ENCODE assay signal across 14 cellular contexts in genomic region chr4:152606800-152607577, GRCh38.
DNase-seq lines count a peak whose midpoint lies in the region; ATAC-seq and TF ChIP-seq lines count a peak whose summit lies in the region.
"Had no signal": no experiment of that assay in that cellular context is flagged by ENCODE, and none has a peak within 500 bp of the region (broad histone marks: within the 10 kb centered on the region; RNA-seq: fewer than 3 reads in every experiment).

No MANE protein-coding gene starts in this region.

- ATAC-seq in activated CD4-positive, CD25-positive, alpha-beta regulatory T cell treated with anti-CD3 and anti-CD28 coated beads, Interleukin-2, amount 50 U/mL, for 24 hours, result peak; percentile 55 to 67
- peak; percentile 39 for ATAC-seq in activated T-helper 17 cell treated with anti-CD3 and anti-CD28 coated beads, Interleukin-2, amount 50 U/mL, for 72 hours (replicated peaks)
- ATAC-seq in GM21381 (IDR thresholded peaks at IDR 0.05; ENCODE audit: unreplicated experiment), result no peak
- ATAC-seq: upper lobe of right lung had no signal

- H3K27me3 ChIP-seq in hepatocyte (no peaks in the 10 kb centered on the region), smooth muscle cell (ENCODE audit: low read depth) (no peaks in the 10 kb centered on the region)
- H3K27me3 ChIP-seq: upper lobe of right lung had no signal

- H3K36me3 Mint-ChIP-seq in activated T-helper 17 cell treated with anti-CD3 and anti-CD28 coated beads, Interleukin-2, amount 50 U/mL, for 72 hours (ENCODE audit: low read depth), result no peaks in the 10 kb centered on the region

- TF ChIP-seq CTCF in hepatocyte (IDR thresholded peaks at IDR 0.05; ENCODE audit: poor library complexity) (no peak), smooth muscle cell (IDR thresholded peaks at IDR 0.05; ENCODE audit: borderline replicate concordance, insufficient read depth, poor library complexity, severe bottlenecking) (no peak)

- no peaks in the 10 kb centered on the region for H3K9me2 ChIP-seq in hepatocyte (replicated peaks; ENCODE audit: insufficient read depth)

- H4K20me1 ChIP-seq in hepatocyte (ENCODE audit: insufficient read depth, poor library complexity, severe bottlenecking) (no peaks in the 10 kb centered on the region), smooth muscle cell (ENCODE audit: low read depth) (no peaks in the 10 kb centered on the region)

- no peaks in the 10 kb centered on the region for H3K9me3 Mint-ChIP-seq in activated T-helper 17 cell treated with anti-CD3 and anti-CD28 coated beads, Interleukin-2, amount 50 U/mL, for 72 hours

- H3K36me3 ChIP-seq in hepatocyte (replicated peaks; ENCODE audit: insufficient read depth, low read depth) (no peaks in the 10 kb centered on the region), smooth muscle cell (ENCODE audit: low read depth) (no peaks in the 10 kb centered on the region)
- H3K36me3 ChIP-seq: upper lobe of right lung had no signal

- H3K4me1 ChIP-seq in hepatocyte (ENCODE audit: insufficient read depth) (peaks cover 22% of the 10 kb centered on the region), smooth muscle cell (ENCODE audit: low read depth) (peaks cover 26% of the 10 kb centered on the region)
- H3K4me1 ChIP-seq: Caco-2, upper lobe of right lung had no signal

- H3K4me3 Mint-ChIP-seq in activated T-helper 17 cell treated with anti-CD3 and anti-CD28 coated beads, Interleukin-2, amount 50 U/mL, for 72 hours, result no peak overlapping the region

- WGBS in hepatocyte (ENCODE audit: low lambda C conversion rate, missing lambda C conversion rate), result 38% methylated on average over 14 of the region's 14 CpGs
- WGBS in smooth muscle cell (ENCODE audit: low lambda C conversion rate), result 51% methylated on average over 14 of the region's 14 CpGs

- no peak overlapping the region for H3K4me3 ChIP-seq in hepatocyte
- no peak overlapping the region for H3K4me3 ChIP-seq in smooth muscle cell
- H3K4me3 ChIP-seq: upper lobe of right lung had no signal

- H3K9me3 ChIP-seq in hepatocyte (ENCODE audit: low read depth) (no peaks in the 10 kb centered on the region), smooth muscle cell (replicated peaks; ENCODE audit: low read depth) (no peaks in the 10 kb centered on the region)
- H3K9me3 ChIP-seq: Caco-2, upper lobe of right lung had no signal

- H3K4me2 ChIP-seq in hepatocyte (peak overlapping the region; percentile 20), smooth muscle cell (peak overlapping the region; percentile 18)

- peaks cover 20% of the 10 kb centered on the region for H3F3A ChIP-seq in smooth muscle cell (ENCODE audit: low read depth)

- H3K27me3 Mint-ChIP-seq in activated T-helper 17 cell treated with anti-CD3 and anti-CD28 coated beads, Interleukin-2, amount 50 U/mL, for 72 hours, result no peaks in the 10 kb centered on the region

- H3K27ac ChIP-seq in hepatocyte (peak overlapping the region; percentile 3), smooth muscle cell (ENCODE audit: low read depth) (peak overlapping the region; percentile 76)
- H3K27ac ChIP-seq: upper lobe of right lung had no signal

- no peaks in the 10 kb centered on the region for H3K4me1 Mint-ChIP-seq in activated T-helper 17 cell treated with anti-CD3 and anti-CD28 coated beads, Interleukin-2, amount 50 U/mL, for 72 hours

- H3K27ac Mint-ChIP-seq in activated T-helper 17 cell treated with anti-CD3 and anti-CD28 coated beads, Interleukin-2, amount 50 U/mL, for 72 hours, result peak overlapping the region; percentile 17

- H2AFZ ChIP-seq in hepatocyte (no peak overlapping the region), smooth muscle cell (ENCODE audit: low read depth) (no peak overlapping the region)

- H3K9ac ChIP-seq in smooth muscle cell (ENCODE audit: low read depth), result no peak overlapping the region

- no peak for DNase-seq in activated CD4-positive, CD25-positive, alpha-beta regulatory T cell (lab: John Stamatoyannopoulos, UW)
- no peak for DNase-seq in hepatocyte (ENCODE audit: low spot score)
- no peak for DNase-seq in smooth muscle cell (lab: John Stamatoyannopoulos, UW; ENCODE audit: unreplicated experiment)
- no peak for DNase-seq in activated CD8-positive, alpha-beta memory T cell treated with anti-CD3 and anti-CD28 coated beads for 24 hours
- no peak for DNase-seq in NCI-H146 treated with DMSO at 0.1 percent for 48 hours (lab: John Stamatoyannopoulos, UW; ENCODE audit: unreplicated experiment)
- DNase-seq: activated CD4-positive, alpha-beta T cell treated with anti-CD3 and anti-CD28 coated beads, Interleukin-2, amount 50 U/mL, for 4 hours; Caco-2; mammary epithelial cell; NCI-H1694; SW 1271; upper lobe of right lung had no signal

- no peaks in the 10 kb centered on the region for H3K79me2 ChIP-seq in hepatocyte
- H3K79me2 ChIP-seq in smooth muscle cell (ENCODE audit: low read depth), result no peaks in the 10 kb centered on the region
